In genomic region chr4:7802093-7802726, GRCh38 we compare ENCODE assay signal across 8 cellular contexts.
A peak's percentile ranks its signal among the peaks of the same experiment; 100 is the strongest.
DNase-seq lines count a peak whose midpoint lies in the region; ATAC-seq lines count a peak whose summit lies in the region.

No MANE protein-coding gene starts in this region.

- peak; percentile 88 for ATAC-seq in GM18508 (IDR thresholded peaks at IDR 0.05; ENCODE audit: insufficient read depth, unreplicated experiment)
- peak; percentile 67 for ATAC-seq in HG03060 (IDR thresholded peaks at IDR 0.05; ENCODE audit: low read depth, unreplicated experiment)
- ATAC-seq in left colon = peak; percentile 80

- intact Hi-C loops in left colon (cut with DNase I, micrococcal nuclease) = loop anchor here (5.0 to 10.0 kb wide), 3 partner anchors 40 to 185 kb away; no protein-coding TSS in a partner anchor

- DNase-seq in AG08395 (ENCODE audit: low spot score) (peak; percentile 84), NCI-H2196 (lab: John Stamatoyannopoulos, UW; ENCODE audit: unreplicated experiment) (peak; percentile 78), left colon (peak; percentile 60 to 84)
- DNase-seq in activated CD4-positive, alpha-beta T cell treated with anti-CD3 and anti-CD28 coated beads for 1 hour = peak; percentile 70
- peak; percentile 71 for DNase-seq in central memory CD4-positive, alpha-beta T cell
- peak; percentile 76 to 77 for DNase-seq in stimulated activated CD4-positive, alpha-beta T cell treated with anti-CD3 and anti-CD28 coated beads, Interleukin-4, amount 100 ng/mL, for 4 hours

Comparison
In these comparisons a context has a peak if more than half of its experiments do, and no peak if none do; other contexts are left out.
1. Peak in every context shown above with its lines: DNase-seq and ATAC-seq.